8 cellular contexts compared by ENCODE assay signal in the genomic region with DNA sequence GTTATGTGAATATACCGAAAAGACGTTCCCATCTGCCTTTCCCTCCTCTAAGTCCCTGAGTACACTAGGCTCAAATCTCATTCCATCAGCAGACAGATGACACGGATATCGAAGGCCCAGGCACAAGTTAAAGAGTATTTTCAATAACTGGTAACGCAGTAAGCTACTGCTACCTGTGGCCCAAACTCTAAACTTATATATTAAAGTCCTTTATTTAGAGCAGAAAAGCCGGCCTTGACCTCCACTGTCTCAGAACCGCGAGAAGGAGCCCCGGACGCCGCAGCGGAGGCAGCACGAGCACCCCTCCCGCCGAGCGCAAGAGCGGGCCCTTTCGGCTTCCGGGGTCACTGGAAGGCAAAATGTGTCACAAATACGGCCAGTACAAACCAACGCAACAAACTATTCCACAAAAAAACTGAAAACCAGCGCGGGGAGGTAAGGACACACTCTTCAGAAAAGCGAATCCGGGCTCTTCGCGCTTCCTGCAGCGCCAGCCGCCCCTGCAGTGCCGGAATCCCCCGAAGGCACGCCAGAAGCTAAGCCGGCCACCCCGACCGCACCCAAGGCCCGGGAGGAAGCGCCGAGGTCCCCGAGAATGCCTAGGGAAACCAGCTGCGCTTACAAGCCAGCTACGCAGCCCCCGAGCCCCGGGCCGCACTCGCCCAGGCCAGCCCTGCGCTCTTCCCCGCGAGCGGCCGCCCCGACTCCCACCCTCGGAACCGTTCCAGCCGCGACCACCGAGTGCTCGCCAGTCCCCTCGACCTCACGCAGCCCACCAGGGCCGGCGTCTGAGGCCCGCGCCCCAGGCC. TPM values are rescaled to one million over a fixed set of nuclear protein-coding genes. Genes with fewer than 3 reads are reported as not detected.
A peak's percentile ranks its signal among the peaks of the same experiment; 100 is the strongest.
DNase-seq lines count a peak whose midpoint lies in the region; ATAC-seq and TF ChIP-seq lines count a peak whose summit lies in the region.

No MANE protein-coding gene starts in this region.

- H3K27ac Mint-ChIP-seq in CD4-positive, alpha-beta T cell = peak overlapping the region; percentile 89
- H3K27ac Mint-ChIP-seq in mesothelial cell of epicardium = peak overlapping the region; percentile 98

- WGBS in HUES64 = under 1% methylated on average over 63 of the region's 63 CpGs
- WGBS in testis, 2 donors = 0% methylated on average over 21 to 63 of the region's 63 CpGs

- CTCF ChIA-PET in CD4-positive, alpha-beta T cell (lab: Charles Lee) = interaction anchor here (1.2 to 4.2 kb wide), 4 partner anchors 9 to 25 kb away, joined by 5 to 17 read pairs (median 6); no protein-coding TSS in a partner anchor

- peaks cover 18% of the 10 kb centered on the region for H3K36me3 Mint-ChIP-seq in CD4-positive, alpha-beta T cell (ENCODE audit: low read depth)
- no peaks in the 10 kb centered on the region for H3K36me3 Mint-ChIP-seq in mesothelial cell of epicardium

- peak; percentile 5 for ATAC-seq in CD4-positive, alpha-beta T cell (ENCODE audit: poor library complexity)
- ATAC-seq in GM21367 (IDR thresholded peaks at IDR 0.05; ENCODE audit: unreplicated experiment) = peak; percentile 1

- intact Hi-C loops in CD4-positive, alpha-beta T cell (cut with DNase I, micrococcal nuclease) = loop anchor here in 1 of 2 experiments (1.0 to 5.0 kb wide), 3 partner anchors 12 to 118 kb away; no protein-coding TSS in a partner anchor
- intact Hi-C loops in testis (cut with DNase I; ENCODE audit: low total_unique reads) = no loop called here

- TF ChIP-seq CTCF in CD4-positive, alpha-beta T cell (IDR thresholded peaks at IDR 0.05) = no peak
- TF ChIP-seq CTCF in WI38 (IDR thresholded peaks at IDR 0.05; ENCODE audit: low read depth, low read length) (no peak), mesothelial cell of epicardium (IDR thresholded peaks at IDR 0.05; ENCODE audit: unreplicated experiment) (no peak), testis (IDR thresholded peaks at IDR 0.05) (no peak)

- POLR2A ChIA-PET in CD4-positive, alpha-beta T cell (lab: Charles Lee) = interaction anchor here (0.8 to 4.2 kb wide), 9 partner anchors 8 to 131 kb away, joined by 3 to 69 read pairs (median 4); a partner anchor contains a TSS

- peak overlapping the region; percentile 86 for H3K27ac ChIP-seq in CD4-positive, alpha-beta T cell (ENCODE audit: low read depth, low read length)
- H3K27ac ChIP-seq in HUES64 (ENCODE audit: low read depth, low read length) (peak overlapping the region; percentile 84), testis (peak overlapping the region; percentile 98 to 99)

- H3K4me1 Mint-ChIP-seq in CD4-positive, alpha-beta T cell (ENCODE audit: low read depth) = peaks cover 86% of the 10 kb centered on the region
- peaks cover 53% of the 10 kb centered on the region for H3K4me1 Mint-ChIP-seq in mesothelial cell of epicardium

- peaks cover 53% of the 10 kb centered on the region for H3K4me1 ChIP-seq in HUES64 (ENCODE audit: insufficient read depth, low read length)
- H3K4me1 ChIP-seq in testis = peaks cover 61% of the 10 kb centered on the region

- peak in 9 of 10 experiments; percentile 23 to 52 (median 33) for DNase-seq in CD4-positive, alpha-beta T cell
- DNase-seq in ecto neural progenitor cell (ENCODE audit: low spot score) (peak; percentile 62), mesothelial cell of epicardium (ENCODE audit: low spot score in 2 of 2, unreplicated experiment in 2 of 2) (peak in 1 of 2 experiments; percentile 53), testis (peak; percentile 49), NCI-H2107 treated with DMSO at 0.1 percent for 48 hours (lab: John Stamatoyannopoulos, UW; ENCODE audit: unreplicated experiment) (no peak)

- H3K36me3 ChIP-seq in HUES64 (ENCODE audit: insufficient read depth, low read length) (0 out of 2 replicates have a peak, but pooled peaks cover under 1% of the 10 kb centered on the region), testis (ENCODE audit: low read depth, missing control alignments) (no peaks in the 10 kb centered on the region)

- H3K4me3 ChIP-seq in HUES64 (ENCODE audit: low read length) (peak overlapping the region; percentile 86), WI38 (ENCODE audit: low read depth, low read length) (peak overlapping the region; percentile 91), testis (peak overlapping the region; percentile 99 to 100)

- no peaks in the 10 kb centered on the region for H3K9me3 ChIP-seq in CD4-positive, alpha-beta T cell (ENCODE audit: control insufficient read depth, low read length)
- H3K9me3 ChIP-seq in HUES64 (ENCODE audit: insufficient read depth, low read depth, low read length) (no peaks in the 10 kb centered on the region), testis (no peaks in the 10 kb centered on the region)

- H3K9ac ChIP-seq in HUES64 (ENCODE audit: low read depth, low read length) = peak overlapping the region; percentile 94

- no peaks in the 10 kb centered on the region for H3K27me3 Mint-ChIP-seq in CD4-positive, alpha-beta T cell
- H3K27me3 Mint-ChIP-seq in mesothelial cell of epicardium (ENCODE audit: low read depth) = no peaks in the 10 kb centered on the region

- no peaks in the 10 kb centered on the region for H3K27me3 ChIP-seq in CD4-positive, alpha-beta T cell (ENCODE audit: control insufficient read depth, insufficient read depth, low read length)
- no peaks in the 10 kb centered on the region for H3K27me3 ChIP-seq in HUES64 (ENCODE audit: insufficient read depth, low read length)
- no peaks in the 10 kb centered on the region for H3K27me3 ChIP-seq in testis

- no peak for TF ChIP-seq POLR2A in testis (IDR thresholded peaks at IDR 0.05)

- no peaks in the 10 kb centered on the region for H3K9me3 Mint-ChIP-seq in CD4-positive, alpha-beta T cell
- no peaks in the 10 kb centered on the region for H3K9me3 Mint-ChIP-seq in mesothelial cell of epicardium

- H3K4me3 Mint-ChIP-seq in CD4-positive, alpha-beta T cell = peak overlapping the region; percentile 90
- H3K4me3 Mint-ChIP-seq in mesothelial cell of epicardium = peak overlapping the region; percentile 98

RNA-seq across cellular contexts. Expression of a gene that starts 0.7 kb away (rescaled TPM):
- total RNA-seq in CD4-positive, alpha-beta T cell = 10 to 100 TPM; 51.9 to 54.3 TPM
- 42.2 TPM for polyA plus RNA-seq in HUES64 (2013, experiment 1 of 2)
- 44.1 TPM for polyA plus RNA-seq in HUES64 (2013, experiment 2 of 2)
- 70.3 to 73.1 TPM (median 70.5 TPM) in 3 replicates for total RNA-seq in mesothelial cell of epicardium
- 10 to 100 TPM; 98.6 to 99.7 TPM for total RNA-seq in testis
- polyA plus RNA-seq in testis (ENCODE audit: insufficient read depth, low read depth, low replicate concordance) = 50.5 TPM

RNA-seq across cellular contexts. Expression of a gene that starts 12.3 kb away (rescaled TPM):
- 10 to 100 TPM; 39.6 to 46.1 TPM for total RNA-seq in CD4-positive, alpha-beta T cell
- polyA plus RNA-seq in HUES64 (2013, experiment 1 of 2) = 43.9 TPM
- 45.3 TPM for polyA plus RNA-seq in HUES64 (2013, experiment 2 of 2)
- total RNA-seq in mesothelial cell of epicardium (57.8 to 59.2 TPM (median 57.9 TPM) in 3 replicates), testis (10 to 100 TPM; 41.9 to 42.6 TPM)
- 27.3 TPM for polyA plus RNA-seq in testis (ENCODE audit: insufficient read depth, low read depth, low replicate concordance)

RNA-seq across cellular contexts. Expression of a gene that starts 26.9 kb away (rescaled TPM):
- total RNA-seq in CD4-positive, alpha-beta T cell = 1 to 10 TPM; 3.5 to 5.5 TPM
- polyA plus RNA-seq in HUES64 (2013, experiment 1 of 2) = 6.0 TPM
- 6.9 TPM for polyA plus RNA-seq in HUES64 (2013, experiment 2 of 2)
- 5.3 to 7.1 TPM (median 5.7 TPM) in 3 replicates for total RNA-seq in mesothelial cell of epicardium
- 1 to 10 TPM; 2.9 to 3.2 TPM for total RNA-seq in testis
- 2.1 TPM for polyA plus RNA-seq in testis (ENCODE audit: insufficient read depth, low read depth, low replicate concordance)
